ENCODE assay signal across 10 cellular contexts in genomic region chr4:143355540-143356217, GRCh38. TPM values are rescaled to one million over a fixed set of nuclear protein-coding genes. Genes with fewer than 3 reads are reported as not detected.
DNase-seq lines count a peak whose midpoint lies in the region; ATAC-seq lines count a peak whose summit lies in the region.
"Had no signal": no experiment of that assay in that cellular context is flagged by ENCODE, and none has a peak within 500 bp of the region (broad histone marks: within the 10 kb centered on the region; RNA-seq: fewer than 3 reads in every experiment).

No MANE protein-coding gene starts in this region.

- H2AFZ ChIP-seq in GM23248: no peak overlapping the region

- H3K4me3 ChIP-seq in GM23248: no peak overlapping the region
- no peak overlapping the region for H3K4me3 ChIP-seq in right cardiac atrium (ENCODE audit: low read length)

- H3K9ac ChIP-seq in GM23248: no peak overlapping the region

- H4K20me1 ChIP-seq in GM23248 (ENCODE audit: insufficient read depth): no peaks in the 10 kb centered on the region

- in situ Hi-C loops in GM23248 (cut with MboI): no loop called here

- WGBS in GM23248 (ENCODE audit: low coverage in 1 of 2, low lambda C conversion rate in 2 of 2, missing lambda C conversion rate in 2 of 2), 2 experiments: 89 to 91% methylated on average over 6 of the region's 6 CpGs
- WGBS in adipose tissue, 3 donors: 78 to 85% (median 83%) methylated on average over 6 of the region's 6 CpGs
- WGBS in right cardiac atrium: 61% methylated on average over 6 of the region's 6 CpGs

- H3K27ac ChIP-seq in GM23248 (no peak overlapping the region), adipose tissue (ENCODE audit: low read depth, low read length) (peak overlapping the region; percentile 52), right cardiac atrium (ENCODE audit: low read length) (peak overlapping the region; percentile 62)

- H3K36me3 ChIP-seq in GM23248 (ENCODE audit: low read depth): no peaks in the 10 kb centered on the region

- peaks cover 13% of the 10 kb centered on the region; the same call in 1 of the 2 replicates for H3F3A ChIP-seq in GM23248 (ENCODE audit: insufficient read depth)

- peaks cover 27% of the 10 kb centered on the region for H3K79me2 ChIP-seq in GM23248 (ENCODE audit: insufficient read depth)

- H3K27ac Mint-ChIP-seq in stimulated activated naive B cell treated with anti-CD40 and anti-IgM and Interleukin-4, amounts not matched to agents 10 μg/mL and 1 μg/mL and 100 μg/mL, for 72 hours: peak overlapping the region; percentile 14

- peak in 1 of 2 donors; percentile 56 for ATAC-seq in right cardiac atrium
- no peak for ATAC-seq in stimulated activated naive B cell treated with anti-CD40 and anti-IgM and Interleukin-4, amounts not matched to agents 10 μg/mL and 1 μg/mL and 100 μg/mL, for 72 hours (replicated peaks)
- no peak for ATAC-seq in HG03196 (IDR thresholded peaks at IDR 0.05; ENCODE audit: unreplicated experiment)
- ATAC-seq in HG02610 (IDR thresholded peaks at IDR 0.05; ENCODE audit: unreplicated experiment): no peak

- peaks cover 42 to 84% of the 10 kb centered on the region in 2 donors for H3K4me1 Mint-ChIP-seq in stimulated activated naive B cell treated with anti-CD40 and anti-IgM and Interleukin-4, amounts not matched to agents 10 μg/mL and 1 μg/mL and 100 μg/mL, for 72 hours

- DNase-seq in GM23248 (peak; percentile 55), right cardiac atrium (no peak), DMS79 (lab: John Stamatoyannopoulos, UW) (no peak), NCI-H2227 treated with DMSO at 0.1 percent for 48 hours (lab: John Stamatoyannopoulos, UW) (no peak)
- no peak for DNase-seq in stimulated activated naive B cell treated with anti-CD40 and anti-IgM and Interleukin-4, amounts not matched to agents 10 μg/mL and 1 μg/mL and 100 μg/mL, for 72 hours
- DNase-seq: activated gamma-delta T cell, GF-D8 had no signal

- peak overlapping the region in 1 of 2 donors; percentile 6 for H3K4me3 Mint-ChIP-seq in stimulated activated naive B cell treated with anti-CD40 and anti-IgM and Interleukin-4, amounts not matched to agents 10 μg/mL and 1 μg/mL and 100 μg/mL, for 72 hours

- no peak overlapping the region for H3K4me2 ChIP-seq in GM23248 (ENCODE audit: unreplicated experiment)

- H3K36me3 Mint-ChIP-seq in stimulated activated naive B cell treated with anti-CD40 and anti-IgM and Interleukin-4, amounts not matched to agents 10 μg/mL and 1 μg/mL and 100 μg/mL, for 72 hours: no peaks in the 10 kb centered on the region

- intact Hi-C loops in right cardiac atrium (cut with DNase I): no loop called here

- H3K9me3 ChIP-seq in GM23248 (ENCODE audit: low read depth) (no peaks in the 10 kb centered on the region), right cardiac atrium (ENCODE audit: control insufficient read depth, low read length) (no peaks in the 10 kb centered on the region)

- no peaks in the 10 kb centered on the region for H3K27me3 ChIP-seq in GM23248 (replicated peaks; ENCODE audit: insufficient read depth)
- no peaks in the 10 kb centered on the region for H3K27me3 ChIP-seq in right cardiac atrium (ENCODE audit: control insufficient read depth, insufficient read depth)

- no peaks in the 10 kb centered on the region for H3K9me2 ChIP-seq in GM23248 (ENCODE audit: insufficient read depth)

- H3K9me3 Mint-ChIP-seq in stimulated activated naive B cell treated with anti-CD40 and anti-IgM and Interleukin-4, amounts not matched to agents 10 μg/mL and 1 μg/mL and 100 μg/mL, for 72 hours: no peaks in the 10 kb centered on the region

- no peaks in the 10 kb centered on the region for H3K27me3 Mint-ChIP-seq in stimulated activated naive B cell treated with anti-CD40 and anti-IgM and Interleukin-4, amounts not matched to agents 10 μg/mL and 1 μg/mL and 100 μg/mL, for 72 hours

- H3K4me1 ChIP-seq in GM23248 (ENCODE audit: insufficient read depth) (peaks cover 39% of the 10 kb centered on the region), right cardiac atrium (ENCODE audit: control insufficient read depth, insufficient read depth, low read length) (peaks cover 10% of the 10 kb centered on the region)

RNA-seq across cellular contexts. Expression of gene GAB1, which starts 19.0 kb away (rescaled TPM):
- 6.3 and 7.1 TPM in 2 replicates for total RNA-seq in GM23248 (2014; rRNA removed; shearing (Covaris generic))
- polyA plus RNA-seq in GM23248 (2016; fragmentation: Nextera tagmentation; extraction: Ambion mirVana) (1.8 and 2.0 TPM in 2 replicates), adipose tissue (10 to 100 TPM in 1 of 3 donors, 1 to 10 TPM in 2; 2.3 to 12.7 (median 3.9) TPM), right cardiac atrium (11.0 TPM)
- 10 to 100 TPM; 46.8 to 73.4 (median 59.0) TPM for total RNA-seq in right cardiac atrium
